In genomic region chr5:173315495-173316352, GRCh38 we compare ENCODE assay signal across 8 cellular contexts. TPM values are rescaled to one million over a fixed set of nuclear protein-coding genes. Genes with fewer than 3 reads are reported as not detected.
A peak's percentile ranks its signal among the peaks of the same experiment; 100 is the strongest.
DNase-seq lines count a peak whose midpoint lies in the region; ATAC-seq and TF ChIP-seq lines count a peak whose summit lies in the region.

No MANE protein-coding gene starts in this region.

- no peaks in the 10 kb centered on the region for H3K9me3 Mint-ChIP-seq in CD4-positive, alpha-beta T cell

- H3K4me1 Mint-ChIP-seq in CD4-positive, alpha-beta T cell (ENCODE audit: low read depth), result no peaks in the 10 kb centered on the region

- H3K9me3 ChIP-seq in gastrocnemius medialis, result no peaks in the 10 kb centered on the region
- no peaks in the 10 kb centered on the region for H3K9me3 ChIP-seq in CD4-positive, alpha-beta T cell (ENCODE audit: control insufficient read depth, low read length)

- H3K27ac ChIP-seq in gastrocnemius medialis, result peak overlapping the region in 2 of 4 donors; percentile 19 to 34
- H3K27ac ChIP-seq in CD4-positive, alpha-beta T cell (ENCODE audit: low read depth, low read length), result no peak overlapping the region

- H3K4me3 ChIP-seq in H7 (ENCODE audit: insufficient read depth, low read depth, low read length) (no peak overlapping the region), gastrocnemius medialis (no peak overlapping the region)

- DNase-seq in H7, result peak; percentile 71
- DNase-seq in RPMI8226, result peak; percentile 71
- peak; percentile 94 for DNase-seq in glomerular visceral epithelial cell (ENCODE audit: extremely low spot score)
- DNase-seq in gastrocnemius medialis, result peak in 1 of 2 donors; percentile 27
- no peak for DNase-seq in KBM-7
- no peak for DNase-seq in activated naive CD4-positive, alpha-beta T cell treated with Interleukin-2 at 50 U/mL for 16 hours
- DNase-seq in CD4-positive, alpha-beta T cell, result no peak

- no peaks in the 10 kb centered on the region for H3K36me3 Mint-ChIP-seq in CD4-positive, alpha-beta T cell (ENCODE audit: low read depth)

- H3K27me3 ChIP-seq in H7 (ENCODE audit: control insufficient read depth, insufficient read depth, low read length), result no peaks in the 10 kb centered on the region
- H3K27me3 ChIP-seq in gastrocnemius medialis, result no peaks in the 10 kb centered on the region
- H3K27me3 ChIP-seq in CD4-positive, alpha-beta T cell (ENCODE audit: control insufficient read depth, insufficient read depth, low read length), result peaks cover 37% of the 10 kb centered on the region

- H3K36me3 ChIP-seq in H7 (replicated peaks; ENCODE audit: control insufficient read depth, insufficient read depth, low read length) (peaks cover 28% of the 10 kb centered on the region), gastrocnemius medialis (no peaks in the 10 kb centered on the region)

- TF ChIP-seq POLR2A in gastrocnemius medialis (IDR thresholded peaks at IDR 0.05), result no peak

- in situ Hi-C loops in gastrocnemius medialis (cut with MboI; ENCODE audit: low sequenced_read_pairs in 4 of 4), result loop anchor here in 1 of 4 donors (25.0 kb wide), 2 partner anchors 272 to 672 kb away; partner anchors contain the start of gene C5orf47
- in situ Hi-C loops in KBM-7 (cut with MboI; ENCODE audit: low pct_unique_long_range_greater_than_20kb, low sequenced_read_pairs), result no loop called here

- POLR2A ChIA-PET in CD4-positive, alpha-beta T cell (lab: Charles Lee), result no interaction called here

- H3K27ac Mint-ChIP-seq in CD4-positive, alpha-beta T cell, result no peak overlapping the region

- H3K4me1 ChIP-seq in gastrocnemius medialis, result peaks cover 7 to 8% of the 10 kb centered on the region in 2 donors

- TF ChIP-seq CTCF in gastrocnemius medialis (IDR thresholded peaks at IDR 0.05 in 4 of 5, conservative IDR thresholded peaks at IDR 0.05 in 1 of 5), result no peak
- TF ChIP-seq CTCF in CD4-positive, alpha-beta T cell (IDR thresholded peaks at IDR 0.05), result no peak

- intact Hi-C loops in gastrocnemius medialis (cut with DNase I; ENCODE audit: low total_unique reads), result no loop called here
- intact Hi-C loops in CD4-positive, alpha-beta T cell (cut with DNase I, micrococcal nuclease), result no loop called here

- H3K4me3 Mint-ChIP-seq in CD4-positive, alpha-beta T cell, result no peak overlapping the region

- peak; percentile 31 to 47 for ATAC-seq in gastrocnemius medialis
- ATAC-seq in GM19452 (IDR thresholded peaks at IDR 0.05; ENCODE audit: unreplicated experiment), result no peak
- ATAC-seq in CD4-positive, alpha-beta T cell (ENCODE audit: poor library complexity), result no peak

- H3K27me3 Mint-ChIP-seq in CD4-positive, alpha-beta T cell, result peaks cover 96% of the 10 kb centered on the region

- CTCF ChIA-PET in CD4-positive, alpha-beta T cell (lab: Charles Lee), result no interaction called here

RNA-seq across cellular contexts. Expression of gene STC2, which starts 12.5 kb away (rescaled TPM):
- total RNA-seq in H7 (2014; rRNA removed; shearing (Covaris generic)), result 17.8 and 29.5 TPM in 2 replicates
- total RNA-seq in gastrocnemius medialis, result 10 to 100 TPM in 1 of 4 donors, 1 to 10 TPM in 2, under 1 TPM in 1; 0.39 to 12.7 (median 4.0) TPM
- not detected for total RNA-seq in CD4-positive, alpha-beta T cell

Comparison
In these comparisons a context has a peak if more than half of its experiments do, and no peak if none do; other contexts are left out.
1. DNase-seq: peak in H7 (single experiment), RPMI8226 (single experiment) and glomerular visceral epithelial cell (single experiment); none in KBM-7 (single experiment), activated naive CD4-positive, alpha-beta T cell treated with Interleukin-2 at 50 U/mL for 16 hours (single experiment) and CD4-positive, alpha-beta T cell (0 of 10).
2. ATAC-seq: peak in gastrocnemius medialis (2 of 2); none in GM19452 (single experiment) and CD4-positive, alpha-beta T cell (single experiment).